ENCODE assay signal across 8 cellular contexts in the genomic region with DNA sequence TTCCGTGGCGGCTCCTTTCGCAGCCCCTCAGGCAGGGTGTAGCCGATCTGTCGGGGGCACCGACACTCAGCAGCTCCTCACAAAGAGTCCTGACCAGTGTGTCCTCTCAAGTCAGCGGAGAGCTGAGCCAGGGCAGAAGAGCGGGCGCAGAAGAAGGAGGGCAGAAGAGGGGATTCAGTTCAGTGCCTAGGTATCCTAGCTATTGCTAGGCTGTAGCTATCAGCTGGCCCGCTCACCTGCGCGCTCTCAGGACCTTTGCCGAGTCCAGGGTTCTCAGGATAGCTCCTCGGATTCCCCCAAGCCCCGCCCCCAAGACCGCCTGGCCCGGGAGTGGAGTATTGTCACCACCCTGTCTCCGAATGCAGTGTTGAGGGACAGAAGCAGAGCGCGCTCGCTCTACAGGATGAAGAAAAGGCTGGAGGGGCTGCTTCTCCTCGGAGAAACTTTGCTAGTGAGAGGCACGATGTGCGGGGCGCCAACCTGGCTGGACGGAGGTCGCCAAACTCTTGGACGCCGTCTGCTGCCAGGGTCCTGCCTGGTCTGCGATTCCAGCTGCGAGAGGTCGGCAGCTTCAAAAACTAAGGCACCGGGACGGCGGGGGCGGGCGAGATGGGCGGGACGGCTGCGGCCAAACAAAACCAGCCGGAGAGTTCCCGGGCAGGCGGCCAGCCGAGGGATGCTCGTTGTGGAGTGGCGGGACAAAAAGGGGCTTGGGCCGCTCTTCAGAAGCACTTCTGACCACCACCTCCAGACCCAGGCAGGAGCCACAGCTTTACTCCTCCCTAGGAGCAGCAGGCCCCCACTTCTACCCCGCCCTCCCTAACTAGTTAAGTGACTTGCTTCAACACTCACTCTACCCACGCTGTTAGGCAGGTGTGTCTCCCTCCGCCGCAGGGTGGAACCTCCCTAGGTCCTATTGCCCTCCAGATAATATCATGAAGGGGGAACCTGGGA. TPM values are rescaled to one million over a fixed set of nuclear protein-coding genes. Genes with fewer than 3 reads are reported as not detected.
DNase-seq lines count a peak whose midpoint lies in the region; ATAC-seq, FAIRE-seq and TF ChIP-seq lines count a peak whose summit lies in the region.

A gene (minus strand): TSS at position 258 of the 954 bp plus-strand sequence. CDS start 613 bp downstream, outside the sequence.

- no peak within 1 kb of the TSS for H3K27ac ChIP-seq in H1 (ENCODE audit: low read depth, low read length)
- H3K27ac ChIP-seq in naive thymus-derived CD4-positive, alpha-beta T cell (ENCODE audit: low read depth, low read length): peak within 1 kb of the TSS; percentile 65
- H3K27ac ChIP-seq in thymus (ENCODE audit: low read depth): peak within 1 kb of the TSS; percentile 87

- H2BK12ac ChIP-seq in H1 (ENCODE audit: low read depth, low read length): no peak within 1 kb of the TSS

- H3K79me2 ChIP-seq in H1 (ENCODE audit: control insufficient read depth in 1 of 2, insufficient read depth in 2 of 2, low read length in 2 of 2): no peaks in the 10 kb centered on the region

- peaks cover 13% of the 10 kb centered on the region for H3K4me1 ChIP-seq in Caco-2
- no peaks in the 10 kb centered on the region; a peak in 1 of 7 replicates for H3K4me1 ChIP-seq in H1 (replicated peaks in 1 of 4; ENCODE audit: control insufficient read depth in 3 of 4, insufficient read depth in 4 of 4, low read length in 3 of 4)
- H3K4me1 ChIP-seq in naive thymus-derived CD4-positive, alpha-beta T cell (ENCODE audit: control insufficient read depth in 2 of 2, insufficient read depth in 2 of 2, low read length in 2 of 2): peaks cover 0 to 10% of the 10 kb centered on the region in 2 donors
- H3K4me1 ChIP-seq in thymus (ENCODE audit: control insufficient read depth, insufficient read depth, low read length): no peaks in the 10 kb centered on the region

- H3K23me2 ChIP-seq in H1 (ENCODE audit: low read depth, low read length): no peaks in the 10 kb centered on the region; the same call in 1 of the 2 replicates

- H4K91ac ChIP-seq in H1 (replicated peaks; ENCODE audit: insufficient read length, low read length): no peak within 1 kb of the TSS

- H3K18ac ChIP-seq in H1 (ENCODE audit: extremely low read depth, low read length): no peak within 1 kb of the TSS; the same call in 1 of the 2 replicates

- H3K14ac ChIP-seq in H1 (ENCODE audit: insufficient read length): no peak within 1 kb of the TSS

- H3K4me1 Mint-ChIP-seq in Caco-2 (ENCODE audit: low read depth, unreplicated experiment): peaks cover 7% of the 10 kb centered on the region
- peaks cover 8 to 57% (median 47%) of the 10 kb centered on the region in 7 donors for H3K4me1 Mint-ChIP-seq in naive thymus-derived CD4-positive, alpha-beta T cell

- H2BK15ac ChIP-seq in H1 (ENCODE audit: low read length): no peak within 1 kb of the TSS

- no peaks in the 10 kb centered on the region for H3K79me1 ChIP-seq in H1 (ENCODE audit: low read depth, low read length)

- no peak within 1 kb of the TSS for H3K4ac ChIP-seq in H1 (replicated peaks; ENCODE audit: insufficient read length, low read depth, low read length)

- peak; percentile 88 for DNase-seq in Caco-2
- peak; percentile 48 for DNase-seq in M059J (ENCODE audit: low read depth)
- DNase-seq in activated CD4-positive, alpha-beta T cell treated with anti-CD3 and anti-CD28 coated beads, Interleukin-2, amount 50 U/mL, for 1 hour: peak; percentile 23
- DNase-seq in H1 (ENCODE audit: low read depth in 1 of 2, low spot score in 2 of 2): peak in 1 of 2 experiments; percentile 74
- peak in 8 of 9 donors; percentile 16 to 64 (median 41) for DNase-seq in naive thymus-derived CD4-positive, alpha-beta T cell
- DNase-seq in posterior vena cava (ENCODE audit: low spot score): no peak

- no peak within 1 kb of the TSS for H2AK5ac ChIP-seq in H1 (ENCODE audit: low read depth, low read length)

- peak within 1 kb of the TSS; percentile 83 for H3K27ac Mint-ChIP-seq in Caco-2 (ENCODE audit: unreplicated experiment)
- H3K27ac Mint-ChIP-seq in naive thymus-derived CD4-positive, alpha-beta T cell: peak within 1 kb of the TSS in 8 of 9 donors; percentile 50 to 90 (median 86)

- peak; percentile 60 for ATAC-seq in GM21447 (IDR thresholded peaks at IDR 0.05; ENCODE audit: unreplicated experiment)
- peak; percentile 90 for ATAC-seq in naive thymus-derived CD4-positive, alpha-beta T cell

- BruUV-seq in Caco-2 (replicated peaks; lab: Mats Ljungman, UMichigan): no TSS peak

- CTCF ChIA-PET in Caco-2 (lab: Charles Lee) (interaction anchor here (0.6 to 0.9 kb wide), 2 partner anchors 88 to 169 kb away, joined by 4 read pairs; a partner anchor contains a TSS), H1 (lab: Charles Lee; ENCODE audit: partially characterized antibody) (interaction anchor here (0.9 kb wide), 1 partner anchor 36 kb away, joined by 3 read pairs; no protein-coding TSS in a partner anchor)
- CTCF ChIA-PET in naive thymus-derived CD4-positive, alpha-beta T cell (lab: Charles Lee): interaction anchor here (0.5 to 0.6 kb wide), 2 partner anchors 173 to 353 kb away, joined by 3 read pairs; no protein-coding TSS in a partner anchor

- TF ChIP-seq EP300 in H1 (IDR thresholded peaks at IDR 0.05; ENCODE audit: borderline replicate concordance in 1 of 2, low read depth in 2 of 2, low read length in 2 of 2): no peak

- H3K36me3 ChIP-seq in Caco-2 (ENCODE audit: control insufficient read depth, insufficient read depth, low read length) (no peaks in the 10 kb centered on the region), H1 (ENCODE audit: control insufficient read depth in 2 of 4, insufficient read depth in 4 of 4, low read length in 3 of 4) (no peaks in the 10 kb centered on the region), thymus (ENCODE audit: control insufficient read depth, insufficient read depth) (no peaks in the 10 kb centered on the region)
- no peaks in the 10 kb centered on the region for H3K36me3 ChIP-seq in naive thymus-derived CD4-positive, alpha-beta T cell (ENCODE audit: control insufficient read depth in 2 of 3, insufficient read depth in 3 of 3, low read length in 3 of 3)

- H3K4me3 Mint-ChIP-seq in Caco-2 (ENCODE audit: unreplicated experiment): peak within 1 kb of the TSS; percentile 88
- H3K4me3 Mint-ChIP-seq in naive thymus-derived CD4-positive, alpha-beta T cell: peak within 1 kb of the TSS; percentile 87 to 97 (median 95)

- peaks cover 5% of the 10 kb centered on the region for H3K36me3 Mint-ChIP-seq in Caco-2 (ENCODE audit: insufficient read depth, unreplicated experiment)
- peaks cover 0 to 4% (median 0%) of the 10 kb centered on the region in 5 donors for H3K36me3 Mint-ChIP-seq in naive thymus-derived CD4-positive, alpha-beta T cell

- POLR2A ChIA-PET in Caco-2 (lab: Charles Lee) (interaction anchor here (1.3 to 1.8 kb wide), 2 partner anchors 17 to 169 kb away, joined by 6 to 7 read pairs; a partner anchor contains a TSS), H1 (lab: Charles Lee; ENCODE audit: partially characterized antibody) (interaction anchor here (0.6 kb wide), 1 partner anchor 433 kb away, joined by 5 read pairs; no protein-coding TSS in a partner anchor)
- POLR2A ChIA-PET in naive thymus-derived CD4-positive, alpha-beta T cell (lab: Charles Lee): interaction anchor here (1.0 kb wide), 1 partner anchor 12 kb away, joined by 3 read pairs; no protein-coding TSS in a partner anchor

- H3K9me3 ChIP-seq in Caco-2 (no peaks in the 10 kb centered on the region), H1 (ENCODE audit: insufficient read depth in 2 of 2, low read depth in 1 of 2, low read length in 1 of 2) (no peaks in the 10 kb centered on the region), thymus (ENCODE audit: control insufficient read depth) (no peaks in the 10 kb centered on the region)
- no peaks in the 10 kb centered on the region for H3K9me3 ChIP-seq in naive thymus-derived CD4-positive, alpha-beta T cell (ENCODE audit: control insufficient read depth in 2 of 3, low read length in 3 of 3)

- H2BK5ac ChIP-seq in H1 (ENCODE audit: low read depth, low read length): no peak within 1 kb of the TSS

- H4K8ac ChIP-seq in H1 (ENCODE audit: extremely low read depth, insufficient read depth, low read length): no peak within 1 kb of the TSS; the same call in 1 of the 2 replicates

- intact Hi-C loops in Caco-2 (cut with micrococcal nuclease; ENCODE audit: unreplicated experiment): loop anchor here (2.0 to 10.0 kb wide), 3 partner anchors 46 to 126 kb away; a partner anchor contains a TSS
- intact Hi-C loops in naive thymus-derived CD4-positive, alpha-beta T cell (cut with micrococcal nuclease): loop anchor here (1.0 to 10.0 kb wide), 6 partner anchors 66 to 1726 kb away; a partner anchor contains a TSS
- intact Hi-C loops in posterior vena cava (cut with DNase I): no loop called here

- TF ChIP-seq RAD21 in H1 (IDR thresholded peaks at IDR 0.05 in 1 of 2, conservative IDR thresholded peaks at IDR 0.05 in 1 of 2; ENCODE audit: low read depth in 2 of 2, low read length in 2 of 2): no peak

- FAIRE-seq in H1 (lab: Jason Lieb, UNC): peak; percentile 95

- H3K4me3 ChIP-seq in Caco-2 (ENCODE audit: low read depth, low read length): peak within 1 kb of the TSS; percentile 49
- peak within 1 kb of the TSS; percentile 47 to 71 (median 58) for H3K4me3 ChIP-seq in H1 (ENCODE audit: extremely low read depth in 1 of 4, insufficient read depth in 2 of 4, low read depth in 3 of 4, low read length in 4 of 4)
- H3K4me3 ChIP-seq in naive thymus-derived CD4-positive, alpha-beta T cell (ENCODE audit: low read length): peak within 1 kb of the TSS; percentile 56
- H3K4me3 ChIP-seq in thymus (ENCODE audit: low read length): peak within 1 kb of the TSS; percentile 72

- peak within 1 kb of the TSS in 2 of 4 experiments; percentile 19 to 29; a peak in 3 of 7 replicates for H3K9ac ChIP-seq in H1 (replicated peaks in 1 of 4; ENCODE audit: extremely low read depth in 1 of 4, low read depth in 3 of 4, low read length in 3 of 4)

- TF ChIP-seq POLR2A in H1 (IDR thresholded peaks at IDR 0.05; ENCODE audit: control extremely low read depth in 1 of 2, low read depth in 2 of 2, low read length in 2 of 2): peak in 1 of 2 experiments; percentile 48; a peak in 1 of 3 replicates

- TF ChIP-seq CTCF in Caco-2 (IDR thresholded peaks at IDR 0.05; ENCODE audit: insufficient read depth in 1 of 2, low read depth in 1 of 2, low read length in 1 of 2, severe bottlenecking in 1 of 2, unreplicated experiment in 1 of 2): no peak
- no peak for TF ChIP-seq CTCF in H1 (IDR thresholded peaks at IDR 0.05; ENCODE audit: control extremely low read depth in 1 of 3, insufficient read depth in 1 of 3, low read depth in 1 of 3, low read length in 3 of 3)

- no peaks in the 10 kb centered on the region for H3K27me3 Mint-ChIP-seq in Caco-2 (ENCODE audit: insufficient read depth, unreplicated experiment)
- no peaks in the 10 kb centered on the region for H3K27me3 Mint-ChIP-seq in naive thymus-derived CD4-positive, alpha-beta T cell

- peak within 1 kb of the TSS; percentile 22 for H2AFZ ChIP-seq in H1 (ENCODE audit: low read length)

- H2BK20ac ChIP-seq in H1 (ENCODE audit: low read length): no peak within 1 kb of the TSS

- H3K4me2 ChIP-seq in H1 (ENCODE audit: insufficient read depth in 1 of 2, low read depth in 2 of 2, low read length in 2 of 2): peak within 1 kb of the TSS; percentile 65 to 75

- no peaks in the 10 kb centered on the region for H4K20me1 ChIP-seq in H1 (replicated peaks in 1 of 2; ENCODE audit: control insufficient read depth in 1 of 2, insufficient read depth in 2 of 2, low read length in 2 of 2)

- H4K5ac ChIP-seq in H1 (ENCODE audit: insufficient read length, low read depth, low read length): no peak within 1 kb of the TSS

- peaks cover 15% of the 10 kb centered on the region for H3K9me3 Mint-ChIP-seq in Caco-2 (ENCODE audit: unreplicated experiment)
- H3K9me3 Mint-ChIP-seq in naive thymus-derived CD4-positive, alpha-beta T cell: peaks cover 0 to 7% (median 0%) of the 10 kb centered on the region in 11 donors

- no peak within 1 kb of the TSS for H3K23ac ChIP-seq in H1 (ENCODE audit: insufficient read length)

- WGBS in H1 (ENCODE audit: extremely low coverage in 1 of 2, insufficient coverage in 1 of 2, insufficient read length in 1 of 2, insufficient replicate concordance in 2 of 2, low coverage in 1 of 2, low lambda C conversion rate in 2 of 2, missing lambda C conversion rate in 1 of 2), 2 experiments: 3% methylated on average over 21 of the region's 51 CpGs; no CpG with 5 or more reads in 1 of the 2 experiments
- 3% methylated on average over 51 of the region's 51 CpGs for WGBS in thymus

- H3K27me3 ChIP-seq in Caco-2 (replicated peaks; ENCODE audit: control insufficient read depth, insufficient read depth, low read length) (no peaks in the 10 kb centered on the region), H1 (replicated peaks in 1 of 4; ENCODE audit: control insufficient read depth in 3 of 4, extremely low read depth in 1 of 4, insufficient read depth in 3 of 4, low read length in 3 of 4) (peaks cover 0 to 12% (median 6%) of the 10 kb centered on the region in 4 experiments; a peak in 3 of 7 replicates), thymus (ENCODE audit: control insufficient read depth, insufficient read depth) (no peaks in the 10 kb centered on the region)
- H3K27me3 ChIP-seq in naive thymus-derived CD4-positive, alpha-beta T cell (ENCODE audit: control insufficient read depth in 2 of 2, insufficient read depth in 2 of 2, low read length in 2 of 2): no peaks in the 10 kb centered on the region

- H2BK120ac ChIP-seq in H1 (replicated peaks; ENCODE audit: low read depth, low read length): no peak within 1 kb of the TSS

- no peak within 1 kb of the TSS for H3K56ac ChIP-seq in H1 (replicated peaks; ENCODE audit: insufficient read length, low read depth, low read length)

RNA-seq across cellular contexts. Expression of the gene that starts here (rescaled TPM):
- total RNA-seq in Caco-2 (2022) (28.7 and 29.7 TPM in 2 replicates), posterior vena cava (under 1 TPM; 0.14 TPM)
- total RNA-seq in M059J (2014; rRNA removed; shearing (Covaris generic)): 3.2 and 3.7 TPM in 2 replicates
- total RNA-seq in H1 (2021; fragmentation: NEBNext Ultra II Directional; extraction: Animal tissue kit (Norgen Biotek cat#: 25700)): 1.2 and 1.3 TPM in 2 replicates
- polyA plus RNA-seq in H1 (2011; rRNA removed) (0.70 and 0.83 TPM in 2 replicates), thymus (5.5 TPM)
- 0.81 TPM for polyA plus RNA-seq in H1 (2011; cell fraction: cytosol; rRNA removed)
- 0.81 TPM for polyA plus RNA-seq in H1 (2011; cell fraction: nucleus; rRNA removed)
- polyA plus RNA-seq in H1 (2012, experiment 1 of 2): 0.62 to 1.0 TPM (median 0.71 TPM) in 4 replicates
- 0.37 TPM for polyA plus RNA-seq in H1 (2012, experiment 2 of 2)
- 0.79 TPM for polyA plus RNA-seq in H1 (2013, experiment 1 of 2)
- polyA plus RNA-seq in H1 (2013, experiment 2 of 2): 0.72 TPM
- polyA minus RNA-seq in H1 (2011; rRNA and poly(A)+ RNA removed): 1.6 and 2.3 TPM in 2 replicates
- polyA minus RNA-seq in H1 (2011; cell fraction: cytosol; rRNA and poly(A)+ RNA removed): 1.6 TPM
- 2.2 TPM for polyA minus RNA-seq in H1 (2011; cell fraction: nucleus; rRNA and poly(A)+ RNA removed)
- total RNA-seq in naive thymus-derived CD4-positive, alpha-beta T cell: 1 to 10 TPM in 4 of 5 experiments, under 1 TPM in 1; 0.10 to 3.4 (median 1.5) TPM
- 1 to 10 TPM in 1 of 2 donors, under 1 TPM in 1; 0.09 to 2.1 TPM for polyA plus RNA-seq in naive thymus-derived CD4-positive, alpha-beta T cell

Comparison
In these comparisons a context has a peak if more than half of its experiments do, and no peak if none do; other contexts are left out.
1. intact Hi-C loops: an anchor here in Caco-2 (2.0 to 10.0 kb wide) and naive thymus-derived CD4-positive, alpha-beta T cell (1.0 to 10.0 kb wide); none called in posterior vena cava.